21 cellular contexts compared by ENCODE assay signal in genomic region chr9:129513856-129514496, GRCh38.
"Had no signal": no experiment of that assay in that cellular context is flagged by ENCODE, and none has a peak within 500 bp of the region (broad histone marks: within the 10 kb centered on the region; RNA-seq: fewer than 3 reads in every experiment).

No MANE protein-coding gene starts in this region.

- H3K9ac ChIP-seq: parathyroid adenoma had no signal

- DNase-seq: head of caudate nucleus; hippocampal formation; islet precursor cell; left ventricle myocardium inferior; midbrain; mucosa of descending colon; naive thymus-derived CD4-positive, alpha-beta T cell; occipital lobe; right cardiac atrium; stimulated activated CD4-positive, alpha-beta T cell treated with anti-CD3 and anti-CD28 coated beads, Interleukin-4, amount 100 ng/mL, for 24 hours; stimulated activated naive CD4-positive, alpha-beta T cell; tibial artery; uterus had no signal

- H3K36me3 ChIP-seq: left ventricle myocardium inferior, neutrophil, suprapubic skin, thoracic aorta, tibial artery, uterus had no signal

- H3K4me1 ChIP-seq: left ventricle myocardium inferior, parathyroid adenoma, suprapubic skin, tibial artery, uterus had no signal

- H3K27ac ChIP-seq: left ventricle myocardium inferior, neutrophil, parathyroid adenoma, skin epidermis, suprapubic skin, thoracic aorta, tibial artery, uterus had no signal

- ATAC-seq: mucosa of descending colon; naive thymus-derived CD4-positive, alpha-beta T cell; sciatic nerve; stimulated activated effector memory CD8-positive, alpha-beta T cell treated with anti-CD3 and anti-CD28 coated beads, Interleukin-12 subunit alpha, Interleukin-12 subunit beta, amount 100 ng/mL, for 72 hours had no signal

- H2AFZ ChIP-seq: parathyroid adenoma had no signal

- H3K27me3 ChIP-seq: neutrophil, suprapubic skin, tibial artery, uterus had no signal

- H3K9me3 ChIP-seq: uterus had no signal

- H3K4me3 ChIP-seq: left ventricle myocardium inferior, lung, mucosa of descending colon, skin epidermis, suprapubic skin, thoracic aorta, tibial artery, uterus had no signal
